ENCODE assay signal across 1 cellular context in genomic region chr17:50143461-50144176, GRCh38.
TF ChIP-seq lines count a peak whose summit lies in the region.

No MANE protein-coding gene starts in this region.

TF ChIP-seq in WTC11, 78 proteins besides CTCF, POLR2A, EP300 and RAD21:
- TF ChIP-seq IRF1 (CRISPR knock-in tag; IDR thresholded peaks at IDR 0.05) (no peak), ATF3 (CRISPR knock-in tag; conservative IDR thresholded peaks at IDR 0.05) (no peak), IRF2 (CRISPR knock-in tag; IDR thresholded peaks at IDR 0.05; ENCODE audit: borderline replicate concordance, low read depth) (no peak), SMAD4 (CRISPR knock-in tag; IDR thresholded peaks at IDR 0.05) (no peak), NR2C2 (CRISPR knock-in tag; IDR thresholded peaks at IDR 0.05) (no peak), ESRRA (CRISPR knock-in tag; IDR thresholded peaks at IDR 0.05; ENCODE audit: borderline replicate concordance) (no peak), KAT7 (CRISPR knock-in tag; IDR thresholded peaks at IDR 0.05; ENCODE audit: borderline replicate concordance) (no peak), NR1H2 (CRISPR knock-in tag; IDR thresholded peaks at IDR 0.05) (no peak), SOX15 (CRISPR knock-in tag; IDR thresholded peaks at IDR 0.05) (no peak), HMGA2 (CRISPR knock-in tag; IDR thresholded peaks at IDR 0.05) (no peak), ATF1 (CRISPR knock-in tag; IDR thresholded peaks at IDR 0.05) (no peak), MYBL2 (CRISPR knock-in tag; IDR thresholded peaks at IDR 0.05) (no peak), ERG (CRISPR knock-in tag; IDR thresholded peaks at IDR 0.05) (no peak), ETV6 (CRISPR knock-in tag; IDR thresholded peaks at IDR 0.05) (no peak), ZNF425 (CRISPR knock-in tag; conservative IDR thresholded peaks at IDR 0.05) (no peak), USF2 (CRISPR knock-in tag; IDR thresholded peaks at IDR 0.05) (no peak), ZNF512 (CRISPR knock-in tag; IDR thresholded peaks at IDR 0.05; ENCODE audit: borderline replicate concordance) (no peak), ZBTB43 (CRISPR knock-in tag; IDR thresholded peaks at IDR 0.05) (no peak)
TF ChIP-seq in WTC11: peak in this region for 0.
